In the genomic region with DNA sequence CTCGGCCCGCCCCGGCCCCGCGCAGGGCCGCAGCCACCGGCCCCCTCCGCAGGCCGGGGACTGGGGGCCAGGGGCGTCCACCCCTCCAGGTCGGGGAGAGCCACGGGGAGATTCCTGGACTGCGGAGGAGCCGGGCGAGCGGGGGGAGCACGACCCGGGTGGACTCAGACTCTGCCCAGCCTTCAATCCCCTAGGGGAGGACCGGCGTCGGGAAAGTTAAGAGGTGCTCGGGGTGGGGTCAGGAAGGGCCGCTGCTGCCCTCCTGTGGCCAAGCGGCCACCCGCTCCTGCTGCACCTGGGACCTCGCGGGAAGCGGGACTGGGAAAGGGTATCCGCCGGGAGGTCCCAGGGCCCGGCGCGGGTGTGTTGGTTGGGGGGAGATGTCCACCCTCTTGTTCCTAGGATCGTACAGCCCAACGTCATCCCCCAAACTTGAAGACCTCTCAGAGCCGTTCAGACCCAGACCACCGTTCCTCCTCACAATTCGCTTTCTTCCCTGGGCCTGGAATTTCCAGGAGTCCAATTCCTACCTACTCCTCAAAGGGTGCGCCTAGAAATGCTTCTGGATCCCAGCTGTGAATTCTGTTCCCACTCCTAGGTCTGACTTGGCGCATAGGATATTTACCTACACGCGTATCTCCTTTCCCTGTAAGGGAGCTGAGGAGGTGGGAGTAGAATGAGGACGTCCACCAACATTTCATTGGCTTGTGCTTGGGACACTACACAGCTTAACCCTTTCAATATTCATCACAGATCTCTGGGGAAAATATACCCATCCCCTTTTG, we compare ENCODE assay signal across 1 cellular context.
TF ChIP-seq lines count a peak whose summit lies in the region.

No MANE protein-coding gene starts in this region.

TF ChIP-seq in GM12878, 131 proteins besides CTCF, POLR2A, EP300 and RAD21:
- 0 out of 2 replicates have a peak, but pooled peaks have one; percentile 79 for TF ChIP-seq STAT1 (conservative IDR thresholded peaks at IDR 0.05)
- no peak for TF ChIP-seq TBL1XR1 (IDR thresholded peaks at IDR 0.05; ENCODE audit: low read depth, low read length)
- TF ChIP-seq SMARCA5 (IDR thresholded peaks at IDR 0.05) = peak; percentile 69; the same call in 1 of the 2 replicates
- TF ChIP-seq IKZF1 (conservative IDR thresholded peaks at IDR 0.05) = peak; percentile 94
- TF ChIP-seq NBN (IDR thresholded peaks at IDR 0.05) = peak; percentile 48; the same call in 1 of the 2 replicates
- no peak for TF ChIP-seq PML (IDR thresholded peaks at IDR 0.05; ENCODE audit: low read length)
- peak; percentile 97 for TF ChIP-seq NFXL1 (IDR thresholded peaks at IDR 0.05; ENCODE audit: borderline replicate concordance)
- no peak for TF ChIP-seq SMAD5 (IDR thresholded peaks at IDR 0.05; ENCODE audit: low read depth)
- peak; percentile 5; the same call in 1 of the 2 replicates for TF ChIP-seq RUNX3 (IDR thresholded peaks at IDR 0.05; ENCODE audit: low read length)
- peak; percentile 73; the same call in 1 of the 2 replicates for TF ChIP-seq NR2F1 (conservative IDR thresholded peaks at IDR 0.05)
- peak; percentile 87 for TF ChIP-seq IKZF2 (IDR thresholded peaks at IDR 0.05)
- TF ChIP-seq RAD51 (IDR thresholded peaks at IDR 0.05) = no peak
- peak; percentile 92 for TF ChIP-seq MEF2B (IDR thresholded peaks at IDR 0.05; ENCODE audit: partially characterized antibody, poor library complexity, severe bottlenecking)
- TF ChIP-seq ZNF207 (IDR thresholded peaks at IDR 0.05; ENCODE audit: borderline replicate concordance) = peak; percentile 43; the same call in 1 of the 2 replicates
- no peak for TF ChIP-seq ZBED1 (IDR thresholded peaks at IDR 0.05; ENCODE audit: borderline replicate concordance)
- TF ChIP-seq, protein P1, sequence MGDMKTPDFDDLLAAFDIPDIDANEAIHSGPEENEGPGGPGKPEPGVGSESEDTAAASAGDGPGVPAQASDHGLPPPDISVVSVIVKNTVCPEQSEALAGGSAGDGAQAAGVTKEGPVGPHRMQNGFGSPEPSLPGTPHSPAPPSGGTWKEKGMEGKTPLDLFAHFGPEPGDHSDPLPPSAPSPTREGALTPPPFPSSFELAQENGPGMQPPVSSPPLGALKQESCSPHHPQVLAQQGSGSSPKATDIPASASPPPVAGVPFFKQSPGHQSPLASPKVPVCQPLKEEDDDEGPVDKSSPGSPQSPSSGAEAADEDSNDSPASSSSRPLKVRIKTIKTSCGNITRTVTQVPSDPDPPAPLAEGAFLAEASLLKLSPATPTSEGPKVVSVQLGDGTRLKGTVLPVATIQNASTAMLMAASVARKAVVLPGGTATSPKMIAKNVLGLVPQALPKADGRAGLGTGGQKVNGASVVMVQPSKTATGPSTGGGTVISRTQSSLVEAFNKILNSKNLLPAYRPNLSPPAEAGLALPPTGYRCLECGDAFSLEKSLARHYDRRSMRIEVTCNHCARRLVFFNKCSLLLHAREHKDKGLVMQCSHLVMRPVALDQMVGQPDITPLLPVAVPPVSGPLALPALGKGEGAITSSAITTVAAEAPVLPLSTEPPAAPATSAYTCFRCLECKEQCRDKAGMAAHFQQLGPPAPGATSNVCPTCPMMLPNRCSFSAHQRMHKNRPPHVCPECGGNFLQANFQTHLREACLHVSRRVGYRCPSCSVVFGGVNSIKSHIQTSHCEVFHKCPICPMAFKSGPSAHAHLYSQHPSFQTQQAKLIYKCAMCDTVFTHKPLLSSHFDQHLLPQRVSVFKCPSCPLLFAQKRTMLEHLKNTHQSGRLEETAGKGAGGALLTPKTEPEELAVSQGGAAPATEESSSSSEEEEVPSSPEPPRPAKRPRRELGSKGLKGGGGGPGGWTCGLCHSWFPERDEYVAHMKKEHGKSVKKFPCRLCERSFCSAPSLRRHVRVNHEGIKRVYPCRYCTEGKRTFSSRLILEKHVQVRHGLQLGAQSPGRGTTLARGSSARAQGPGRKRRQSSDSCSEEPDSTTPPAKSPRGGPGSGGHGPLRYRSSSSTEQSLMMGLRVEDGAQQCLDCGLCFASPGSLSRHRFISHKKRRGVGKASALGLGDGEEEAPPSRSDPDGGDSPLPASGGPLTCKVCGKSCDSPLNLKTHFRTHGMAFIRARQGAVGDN (IDR thresholded peaks at IDR 0.05) = no peak
- 0 out of 2 replicates have a peak, but pooled peaks have one; percentile 36 for TF ChIP-seq ZNF217 (IDR thresholded peaks at IDR 0.05)
- peak; percentile 79 for TF ChIP-seq CHD2 (IDR thresholded peaks at IDR 0.05; ENCODE audit: borderline replicate concordance, low read depth, low read length)
- TF ChIP-seq JUND (IDR thresholded peaks at IDR 0.05; ENCODE audit: low read depth, low read length) = no peak
- TF ChIP-seq, protein P2, sequence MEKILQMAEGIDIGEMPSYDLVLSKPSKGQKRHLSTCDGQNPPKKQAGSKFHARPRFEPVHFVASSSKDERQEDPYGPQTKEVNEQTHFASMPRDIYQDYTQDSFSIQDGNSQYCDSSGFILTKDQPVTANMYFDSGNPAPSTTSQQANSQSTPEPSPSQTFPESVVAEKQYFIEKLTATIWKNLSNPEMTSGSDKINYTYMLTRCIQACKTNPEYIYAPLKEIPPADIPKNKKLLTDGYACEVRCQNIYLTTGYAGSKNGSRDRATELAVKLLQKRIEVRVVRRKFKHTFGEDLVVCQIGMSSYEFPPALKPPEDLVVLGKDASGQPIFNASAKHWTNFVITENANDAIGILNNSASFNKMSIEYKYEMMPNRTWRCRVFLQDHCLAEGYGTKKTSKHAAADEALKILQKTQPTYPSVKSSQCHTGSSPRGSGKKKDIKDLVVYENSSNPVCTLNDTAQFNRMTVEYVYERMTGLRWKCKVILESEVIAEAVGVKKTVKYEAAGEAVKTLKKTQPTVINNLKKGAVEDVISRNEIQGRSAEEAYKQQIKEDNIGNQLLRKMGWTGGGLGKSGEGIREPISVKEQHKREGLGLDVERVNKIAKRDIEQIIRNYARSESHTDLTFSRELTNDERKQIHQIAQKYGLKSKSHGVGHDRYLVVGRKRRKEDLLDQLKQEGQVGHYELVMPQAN (conservative IDR thresholded peaks at IDR 0.05) = peak; percentile 80
- TF ChIP-seq, protein P3, sequence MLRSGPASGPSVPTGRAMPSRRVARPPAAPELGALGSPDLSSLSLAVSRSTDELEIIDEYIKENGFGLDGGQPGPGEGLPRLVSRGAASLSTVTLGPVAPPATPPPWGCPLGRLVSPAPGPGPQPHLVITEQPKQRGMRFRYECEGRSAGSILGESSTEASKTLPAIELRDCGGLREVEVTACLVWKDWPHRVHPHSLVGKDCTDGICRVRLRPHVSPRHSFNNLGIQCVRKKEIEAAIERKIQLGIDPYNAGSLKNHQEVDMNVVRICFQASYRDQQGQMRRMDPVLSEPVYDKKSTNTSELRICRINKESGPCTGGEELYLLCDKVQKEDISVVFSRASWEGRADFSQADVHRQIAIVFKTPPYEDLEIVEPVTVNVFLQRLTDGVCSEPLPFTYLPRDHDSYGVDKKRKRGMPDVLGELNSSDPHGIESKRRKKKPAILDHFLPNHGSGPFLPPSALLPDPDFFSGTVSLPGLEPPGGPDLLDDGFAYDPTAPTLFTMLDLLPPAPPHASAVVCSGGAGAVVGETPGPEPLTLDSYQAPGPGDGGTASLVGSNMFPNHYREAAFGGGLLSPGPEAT (IDR thresholded peaks at IDR 0.05; ENCODE audit: low read depth) = peak; percentile 25; the same call in 1 of the 2 replicates
- TF ChIP-seq FOS (IDR thresholded peaks at IDR 0.05; ENCODE audit: borderline replicate concordance, extremely low read depth, insufficient read length) = no peak
- TF ChIP-seq SREBF1 (IDR thresholded peaks at IDR 0.05; ENCODE audit: low read length) = no peak
- TF ChIP-seq LARP7 (IDR thresholded peaks at IDR 0.05) = peak; percentile 30; the same call in 1 of the 2 replicates
- peak; percentile 86; the same call in 1 of the 2 replicates for TF ChIP-seq RB1 (IDR thresholded peaks at IDR 0.05; ENCODE audit: borderline replicate concordance)
- TF ChIP-seq TARDBP (IDR thresholded peaks at IDR 0.05; ENCODE audit: borderline replicate concordance) = no peak
- TF ChIP-seq SMC3 (IDR thresholded peaks at IDR 0.05; ENCODE audit: borderline replicate concordance, low read length) = peak; percentile 86
- TF ChIP-seq GATAD2B (conservative IDR thresholded peaks at IDR 0.05; ENCODE audit: low read depth) = peak; percentile 83
- no peak for TF ChIP-seq NRF1 (conservative IDR thresholded peaks at IDR 0.05; ENCODE audit: low read depth, low read length)
- TF ChIP-seq, protein P4, sequence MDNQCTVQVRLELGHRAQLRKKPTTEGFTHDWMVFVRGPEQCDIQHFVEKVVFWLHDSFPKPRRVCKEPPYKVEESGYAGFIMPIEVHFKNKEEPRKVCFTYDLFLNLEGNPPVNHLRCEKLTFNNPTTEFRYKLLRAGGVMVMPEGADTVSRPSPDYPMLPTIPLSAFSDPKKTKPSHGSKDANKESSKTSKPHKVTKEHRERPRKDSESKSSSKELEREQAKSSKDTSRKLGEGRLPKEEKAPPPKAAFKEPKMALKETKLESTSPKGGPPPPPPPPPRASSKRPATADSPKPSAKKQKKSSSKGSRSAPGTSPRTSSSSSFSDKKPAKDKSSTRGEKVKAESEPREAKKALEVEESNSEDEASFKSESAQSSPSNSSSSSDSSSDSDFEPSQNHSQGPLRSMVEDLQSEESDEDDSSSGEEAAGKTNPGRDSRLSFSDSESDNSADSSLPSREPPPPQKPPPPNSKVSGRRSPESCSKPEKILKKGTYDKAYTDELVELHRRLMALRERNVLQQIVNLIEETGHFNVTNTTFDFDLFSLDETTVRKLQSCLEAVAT (IDR thresholded peaks at IDR 0.05) = peak; percentile 29; the same call in 1 of the 2 replicates
- TF ChIP-seq MYC (IDR thresholded peaks at IDR 0.05; ENCODE audit: insufficient read depth, insufficient read length, insufficient replicate concordance, low read length, severe bottlenecking) = no peak
- TF ChIP-seq EED (IDR thresholded peaks at IDR 0.05; ENCODE audit: low read depth) = peak; percentile 89
- TF ChIP-seq RELA (IDR thresholded peaks at IDR 0.05; ENCODE audit: borderline replicate concordance, partially characterized antibody) = peak; percentile 53
- peak; percentile 56; the same call in 1 of the 2 replicates for TF ChIP-seq YY1 (IDR thresholded peaks at IDR 0.05; ENCODE audit: low read depth, low read length)
- TF ChIP-seq TCF3 (IDR thresholded peaks at IDR 0.05; ENCODE audit: borderline replicate concordance, insufficient read depth, low read depth, low read length) = 0 out of 2 replicates have a peak, but pooled peaks have one; percentile 67
